ENCODE assay signal across 9 cellular contexts in genomic region chr13:98556968-98557591, GRCh38. TPM values are rescaled to one million over a fixed set of nuclear protein-coding genes. Genes with fewer than 3 reads are reported as not detected.
DNase-seq lines count a peak whose midpoint lies in the region; ATAC-seq and TF ChIP-seq lines count a peak whose summit lies in the region.
"Had no signal": no experiment of that assay in that cellular context is flagged by ENCODE, and none has a peak within 500 bp of the region (broad histone marks: within the 10 kb centered on the region; RNA-seq: fewer than 3 reads in every experiment).

No MANE protein-coding gene starts in this region.

- DNase-seq in MCF 10A (ENCODE audit: unreplicated experiment) (no peak), breast epithelium (ENCODE audit: low spot score in 2 of 2) (no peak), left cardiac atrium (no peak), DMS79 (lab: John Stamatoyannopoulos, UW) (no peak)
- peak; percentile 39 for DNase-seq in activated CD4-positive, alpha-beta memory T cell treated with anti-CD3 and anti-CD28 coated beads for 36 hours
- DNase-seq in stimulated activated naive CD8-positive, alpha-beta T cell treated with anti-CD3 and anti-CD28 coated beads, Interleukin-15, amount 100 ng/mL, for 72 hours, result no peak
- DNase-seq: PC-9 had no signal

- ATAC-seq in left cardiac atrium (peak; percentile 23 to 46), GM18867 (IDR thresholded peaks at IDR 0.05; ENCODE audit: unreplicated experiment) (no peak), GM21737 (IDR thresholded peaks at IDR 0.05; ENCODE audit: unreplicated experiment) (no peak)
- ATAC-seq in stimulated activated naive CD8-positive, alpha-beta T cell treated with anti-CD3 and anti-CD28 coated beads, Interleukin-15, amount 100 ng/mL, for 72 hours, result peak; percentile 50

- no peak for TF ChIP-seq CTCF in MCF 10A (IDR thresholded peaks at IDR 0.05; ENCODE audit: unreplicated experiment)
- no peak for TF ChIP-seq CTCF in breast epithelium (IDR thresholded peaks at IDR 0.05)

- H3K27me3 Mint-ChIP-seq in MCF 10A (ENCODE audit: insufficient read depth, unreplicated experiment), result no peaks in the 10 kb centered on the region
- no peaks in the 10 kb centered on the region for H3K27me3 Mint-ChIP-seq in activated CD4-positive, alpha-beta memory T cell treated with anti-CD3 and anti-CD28 coated beads for 36 hours
- H3K27me3 Mint-ChIP-seq in stimulated activated naive CD8-positive, alpha-beta T cell treated with anti-CD3 and anti-CD28 coated beads, Interleukin-15, amount 100 ng/mL, for 72 hours, result no peaks in the 10 kb centered on the region

- H3K4me1 ChIP-seq in breast epithelium, result peaks cover 0 to 19% of the 10 kb centered on the region in 2 donors

- no peaks in the 10 kb centered on the region for H3K9me3 Mint-ChIP-seq in MCF 10A (ENCODE audit: unreplicated experiment)
- no peaks in the 10 kb centered on the region for H3K9me3 Mint-ChIP-seq in activated CD4-positive, alpha-beta memory T cell treated with anti-CD3 and anti-CD28 coated beads for 36 hours
- no peaks in the 10 kb centered on the region for H3K9me3 Mint-ChIP-seq in stimulated activated naive CD8-positive, alpha-beta T cell treated with anti-CD3 and anti-CD28 coated beads, Interleukin-15, amount 100 ng/mL, for 72 hours

- H3K4me3 ChIP-seq in breast epithelium, result no peak overlapping the region
- H3K4me3 ChIP-seq: PC-9 had no signal

- peaks cover 4% of the 10 kb centered on the region for H3K36me3 Mint-ChIP-seq in MCF 10A (ENCODE audit: insufficient read depth, unreplicated experiment)
- peaks cover 21% of the 10 kb centered on the region for H3K36me3 Mint-ChIP-seq in activated CD4-positive, alpha-beta memory T cell treated with anti-CD3 and anti-CD28 coated beads for 36 hours

- CTCF ChIA-PET in MCF 10A (lab: Yijun Ruan, JAX), result interaction anchor here (0.5 to 2.2 kb wide), 13 partner anchors 9 to 117 kb away, joined by 3 to 5 read pairs (median 3); no protein-coding TSS in a partner anchor
- CTCF ChIA-PET in activated CD4-positive, alpha-beta memory T cell treated with anti-CD3 and anti-CD28 coated beads for 36 hours (lab: Charles Lee), result interaction anchor here (0.9 to 1.7 kb wide), 4 partner anchors 15 to 96 kb away, joined by 3 to 6 read pairs (median 3); no protein-coding TSS in a partner anchor

- intact Hi-C loops in MCF 10A (cut with micrococcal nuclease), result no loop called here
- intact Hi-C loops in breast epithelium (cut with DNase I; ENCODE audit: low total_unique reads), result loop anchor here (1.0 kb wide), 1 partner anchor 41 kb away; no protein-coding TSS in a partner anchor
- intact Hi-C loops in activated CD4-positive, alpha-beta memory T cell treated with anti-CD3 and anti-CD28 coated beads for 36 hours (cut with micrococcal nuclease), result no loop called here
- intact Hi-C loops in left cardiac atrium (cut with DNase I), result no loop called here

- no peaks in the 10 kb centered on the region for H3K27me3 ChIP-seq in breast epithelium

- TF ChIP-seq POLR2A in breast epithelium (IDR thresholded peaks at IDR 0.05), result no peak

- H3K27ac ChIP-seq in breast epithelium, result no peak overlapping the region
- H3K27ac ChIP-seq: PC-9 had no signal

- no peak overlapping the region for H3K4me3 Mint-ChIP-seq in MCF 10A (ENCODE audit: unreplicated experiment)
- H3K4me3 Mint-ChIP-seq in activated CD4-positive, alpha-beta memory T cell treated with anti-CD3 and anti-CD28 coated beads for 36 hours, result no peak overlapping the region
- peak overlapping the region; percentile 6 to 14 for H3K4me3 Mint-ChIP-seq in stimulated activated naive CD8-positive, alpha-beta T cell treated with anti-CD3 and anti-CD28 coated beads, Interleukin-15, amount 100 ng/mL, for 72 hours

- peaks cover 44% of the 10 kb centered on the region for H3K4me1 Mint-ChIP-seq in MCF 10A (ENCODE audit: insufficient read depth, unreplicated experiment)
- H3K4me1 Mint-ChIP-seq in activated CD4-positive, alpha-beta memory T cell treated with anti-CD3 and anti-CD28 coated beads for 36 hours (ENCODE audit: low read depth), result peaks cover 79% of the 10 kb centered on the region
- peaks cover 91% of the 10 kb centered on the region for H3K4me1 Mint-ChIP-seq in stimulated activated naive CD8-positive, alpha-beta T cell treated with anti-CD3 and anti-CD28 coated beads, Interleukin-15, amount 100 ng/mL, for 72 hours

- H3K9me3 ChIP-seq in breast epithelium, result no peaks in the 10 kb centered on the region

- H3K27ac Mint-ChIP-seq in MCF 10A (ENCODE audit: low read depth, unreplicated experiment), result peak overlapping the region; percentile 55
- peak overlapping the region; percentile 6 for H3K27ac Mint-ChIP-seq in activated CD4-positive, alpha-beta memory T cell treated with anti-CD3 and anti-CD28 coated beads for 36 hours
- peak overlapping the region; percentile 14 to 48 for H3K27ac Mint-ChIP-seq in stimulated activated naive CD8-positive, alpha-beta T cell treated with anti-CD3 and anti-CD28 coated beads, Interleukin-15, amount 100 ng/mL, for 72 hours

- POLR2A ChIA-PET in MCF 10A (lab: Yijun Ruan, JAX), result interaction anchor here (0.7 to 2.3 kb wide), 6 partner anchors 11 to 677 kb away, joined by 3 to 8 read pairs (median 4); no protein-coding TSS in a partner anchor
- POLR2A ChIA-PET in activated CD4-positive, alpha-beta memory T cell treated with anti-CD3 and anti-CD28 coated beads for 36 hours (lab: Charles Lee), result interaction anchor here (1.0 to 1.6 kb wide), 6 partner anchors 9 to 81 kb away, joined by 3 to 7 read pairs (median 5); no protein-coding TSS in a partner anchor

- H3K36me3 ChIP-seq in breast epithelium, result no peaks in the 10 kb centered on the region

- no TSS peak for BruUV-seq in MCF 10A (replicated peaks; lab: Mats Ljungman, UMichigan)

RNA-seq across cellular contexts. Expression of gene STK24, which starts 19.8 kb away (rescaled TPM):
- total RNA-seq in MCF 10A (2022) (200 and 215 TPM in 2 replicates), breast epithelium (100 to 1,000 TPM in 1 of 3 donors, 10 to 100 TPM in 2; 61.3 to 149 (median 71.9) TPM), left cardiac atrium (10 to 100 TPM; 57.6 to 62.2 TPM)
- 100 to 1,000 TPM; 176 to 178 TPM for total RNA-seq in activated CD4-positive, alpha-beta memory T cell treated with anti-CD3 and anti-CD28 coated beads for 36 hours

Comparison
In these comparisons a context has a peak if more than half of its experiments do, and no peak if none do; other contexts are left out.
1. H3K4me3 Mint-ChIP-seq: peak in stimulated activated naive CD8-positive, alpha-beta T cell treated with anti-CD3 and anti-CD28 coated beads, Interleukin-15, amount 100 ng/mL, for 72 hours (2 of 2); none in MCF 10A (single experiment) and activated CD4-positive, alpha-beta memory T cell treated with anti-CD3 and anti-CD28 coated beads for 36 hours (single experiment).
2. ATAC-seq: peak in left cardiac atrium (2 of 2) and stimulated activated naive CD8-positive, alpha-beta T cell treated with anti-CD3 and anti-CD28 coated beads, Interleukin-15, amount 100 ng/mL, for 72 hours (single experiment); none in GM18867 (single experiment) and GM21737 (single experiment).
3. Peak in every context shown above with its lines, with median percentiles within 50 percentile points of each other: H3K27ac Mint-ChIP-seq.